In the genomic region with DNA sequence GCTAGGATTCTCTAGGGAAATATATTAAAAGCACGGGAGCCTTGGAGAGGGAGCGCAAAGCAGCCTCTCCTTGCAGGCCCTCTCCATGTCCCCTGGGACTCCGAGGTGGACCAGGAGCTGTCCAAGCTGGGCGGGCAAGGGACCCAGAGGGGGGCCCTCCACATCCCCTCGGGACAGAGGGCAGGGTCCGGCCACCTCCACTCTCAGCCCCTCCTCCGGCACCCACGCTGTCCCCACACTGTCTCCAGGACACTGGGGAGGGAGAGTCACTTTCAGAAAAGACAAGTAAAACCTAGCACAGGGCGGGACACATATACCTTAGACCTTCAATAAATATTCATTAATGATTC, we compare ENCODE assay signal across 10 cellular contexts.
DNase-seq lines count a peak whose midpoint lies in the region; ATAC-seq, FAIRE-seq and TF ChIP-seq lines count a peak whose summit lies in the region.
"Had no signal": no experiment of that assay in that cellular context is flagged by ENCODE, and none has a peak within 500 bp of the region (broad histone marks: within the 10 kb centered on the region; RNA-seq: fewer than 3 reads in every experiment).

No MANE protein-coding gene starts in this region.

- no peaks in the 10 kb centered on the region for H3K27me3 ChIP-seq in GM23248 (replicated peaks; ENCODE audit: insufficient read depth)
- peaks cover 4% of the 10 kb centered on the region for H3K27me3 ChIP-seq in astrocyte (ENCODE audit: insufficient read depth, low read length)
- H3K27me3 ChIP-seq in gastrocnemius medialis: peaks cover 6 to 11% (median 9%) of the 10 kb centered on the region in 3 donors

- H3K27me3 Mint-ChIP-seq in astrocyte (ENCODE audit: low read depth, unreplicated experiment): peaks cover 38% of the 10 kb centered on the region

- no peak for FAIRE-seq in astrocyte (lab: Jason Lieb, UNC)

- in situ Hi-C loops in GM23248 (cut with MboI): no loop called here
- in situ Hi-C loops in gastrocnemius medialis (cut with MboI; ENCODE audit: low sequenced_read_pairs in 4 of 4): no loop called here
- in situ Hi-C loops in GM13976 (cut with MboI; ENCODE audit: low sequenced_read_pairs, unreplicated experiment): no loop called here

- H3K9me3 Mint-ChIP-seq in astrocyte (ENCODE audit: unreplicated experiment): peaks cover 9% of the 10 kb centered on the region

- H3K79me2 ChIP-seq in GM23248 (ENCODE audit: insufficient read depth) (no peaks in the 10 kb centered on the region), astrocyte (ENCODE audit: insufficient read depth, low read length) (no peaks in the 10 kb centered on the region)

- intact Hi-C loops in gastrocnemius medialis (cut with DNase I; ENCODE audit: low total_unique reads): no loop called here

- H4K20me1 ChIP-seq in GM23248 (ENCODE audit: insufficient read depth) (no peaks in the 10 kb centered on the region), astrocyte (ENCODE audit: insufficient read depth, low read length) (no peaks in the 10 kb centered on the region)

- WGBS in GM23248 (ENCODE audit: low coverage in 1 of 2, low lambda C conversion rate in 2 of 2, missing lambda C conversion rate in 2 of 2), 2 experiments: 29 to 32% methylated on average over 7 to 9 of the region's 9 CpGs

- peak overlapping the region; percentile 72 for H3K9ac ChIP-seq in GM23248
- H3K9ac ChIP-seq in astrocyte (ENCODE audit: low read length): peak overlapping the region; percentile 70

- TF ChIP-seq POLR2A in gastrocnemius medialis (IDR thresholded peaks at IDR 0.05): no peak

- H3F3A ChIP-seq in GM23248 (ENCODE audit: insufficient read depth): 0 out of 2 replicates have a peak, but pooled peaks cover 7% of the 10 kb centered on the region

- H3K4me1 ChIP-seq in GM23248 (ENCODE audit: insufficient read depth) (peaks cover 25% of the 10 kb centered on the region), astrocyte (ENCODE audit: insufficient read depth, low read length) (peaks cover 16% of the 10 kb centered on the region), gastrocnemius medialis (peaks cover 0 to 8% of the 10 kb centered on the region in 2 donors)

- H3K4me3 ChIP-seq in GM23248: peak overlapping the region; percentile 74
- H3K4me3 ChIP-seq in astrocyte (ENCODE audit: insufficient read depth, low read depth, low read length): peak overlapping the region; percentile 59
- peak overlapping the region; percentile 33 for H3K4me3 ChIP-seq in iPS-11a (ENCODE audit: low read depth, low read length)
- peak overlapping the region; percentile 51 to 65 (median 59) for H3K4me3 ChIP-seq in gastrocnemius medialis

- ATAC-seq in gastrocnemius medialis: no peak
- ATAC-seq in GM21529 (IDR thresholded peaks at IDR 0.05; ENCODE audit: unreplicated experiment): no peak
- ATAC-seq in GM19397 (IDR thresholded peaks at IDR 0.05; ENCODE audit: unreplicated experiment): no peak

- H3K36me3 ChIP-seq in GM23248 (ENCODE audit: low read depth) (no peaks in the 10 kb centered on the region), astrocyte (ENCODE audit: insufficient read depth, low read length) (no peaks in the 10 kb centered on the region), gastrocnemius medialis (no peaks in the 10 kb centered on the region)

- H3K4me2 ChIP-seq in GM23248 (ENCODE audit: unreplicated experiment) (peak overlapping the region; percentile 78), astrocyte (ENCODE audit: low read length) (peak overlapping the region; percentile 99)

- no peak overlapping the region for H3K27ac ChIP-seq in GM23248
- no peak overlapping the region for H3K27ac ChIP-seq in astrocyte (ENCODE audit: low read depth, low read length)
- H3K27ac ChIP-seq in gastrocnemius medialis: no peak overlapping the region

- H3K9me2 ChIP-seq in GM23248 (ENCODE audit: insufficient read depth): no peaks in the 10 kb centered on the region

- H3K9me3 ChIP-seq in GM23248 (ENCODE audit: low read depth) (no peaks in the 10 kb centered on the region), astrocyte (ENCODE audit: insufficient read depth, low read depth, low read length) (no peaks in the 10 kb centered on the region), gastrocnemius medialis (no peaks in the 10 kb centered on the region)

- DNase-seq in GM23248 (no peak), astrocyte (ENCODE audit: low read depth) (no peak), gastrocnemius medialis (no peak), NOMO-1 (lab: John Stamatoyannopoulos, UW; ENCODE audit: unreplicated experiment in 2 of 2) (no peak), GM13976 (ENCODE audit: low spot score) (no peak)
- DNase-seq: activated CD4-positive, alpha-beta T cell treated with anti-CD3 and anti-CD28 coated beads for 1 hour; stimulated activated naive B cell treated with anti-CD40 and anti-IgM and Interleukin-4, amounts not matched to agents 10 μg/mL and 1 μg/mL and 100 μg/mL, for 72 hours had no signal

- TF ChIP-seq CTCF in astrocyte (IDR thresholded peaks at IDR 0.05; ENCODE audit: insufficient read depth, low read depth, low read length) (no peak), gastrocnemius medialis (IDR thresholded peaks at IDR 0.05 in 4 of 5, conservative IDR thresholded peaks at IDR 0.05 in 1 of 5) (no peak), GM13976 (IDR thresholded peaks at IDR 0.05; ENCODE audit: borderline replicate concordance, control extremely low read depth, extremely low read depth, insufficient read depth, missing control alignments) (no peak)

- peak overlapping the region; percentile 85 for H3K4me3 Mint-ChIP-seq in astrocyte (ENCODE audit: unreplicated experiment)

- peaks cover 15% of the 10 kb centered on the region for H3K4me1 Mint-ChIP-seq in astrocyte (ENCODE audit: low read depth, unreplicated experiment)

- peak overlapping the region; percentile 41 for H3K27ac Mint-ChIP-seq in astrocyte (ENCODE audit: unreplicated experiment)
- H3K27ac Mint-ChIP-seq: stimulated activated naive B cell treated with anti-CD40 and anti-IgM and Interleukin-4, amounts not matched to agents 10 μg/mL and 1 μg/mL and 100 μg/mL, for 72 hours had no signal

- H2AFZ ChIP-seq in GM23248 (peak overlapping the region; percentile 84), astrocyte (ENCODE audit: low read depth, low read length) (peak overlapping the region; percentile 98)

- no peaks in the 10 kb centered on the region for H3K36me3 Mint-ChIP-seq in astrocyte (ENCODE audit: low read depth, unreplicated experiment)
